Comparison of ENCODE assay signal across 1 cellular context in the genomic region with DNA sequence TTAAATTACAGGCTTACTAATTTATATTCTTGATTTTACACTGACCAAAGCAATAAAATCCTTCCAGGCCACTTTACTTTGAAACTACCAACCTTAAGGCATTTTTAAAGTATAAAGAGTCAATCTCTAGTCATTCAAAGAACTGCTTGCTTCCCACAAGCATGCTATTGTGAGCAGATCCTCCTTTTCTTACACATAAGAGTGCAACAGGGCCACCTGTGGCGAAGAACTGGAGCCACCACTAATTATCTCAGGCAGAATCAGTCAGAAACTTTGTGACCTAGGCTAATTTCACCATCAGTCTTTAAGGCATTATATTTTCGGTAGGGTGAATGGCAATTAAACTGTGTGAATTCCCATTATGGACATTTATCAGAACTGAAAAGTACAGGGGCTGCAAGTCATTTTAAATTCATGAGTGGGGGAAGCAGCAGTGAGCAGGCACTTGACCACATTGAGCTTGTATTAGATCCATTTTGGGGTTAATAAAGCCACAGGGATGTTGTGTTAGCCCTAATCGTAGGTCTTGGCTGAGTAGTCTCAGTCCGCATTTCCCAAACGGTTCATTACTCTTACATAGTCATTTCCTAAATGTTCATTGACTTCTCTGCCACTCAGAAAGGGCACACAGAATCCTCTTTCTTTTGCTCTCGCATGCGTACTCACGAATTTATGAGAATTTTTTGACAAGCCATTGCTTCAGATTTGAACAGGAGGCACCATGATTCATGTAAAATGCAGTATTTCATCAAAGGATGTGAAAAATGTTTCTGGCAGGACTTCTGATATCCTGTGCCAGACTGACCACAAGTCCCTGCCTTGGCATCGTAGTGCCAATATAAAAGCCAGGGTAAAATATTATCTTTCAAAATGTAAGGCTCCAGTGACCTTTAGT.
TF ChIP-seq lines count a peak whose summit lies in the region.

No MANE protein-coding gene starts in this region.

TF ChIP-seq in Ishikawa, 13 proteins besides CTCF, POLR2A, EP300 and RAD21 (continued from another document):
- TF ChIP-seq, protein P1, sequence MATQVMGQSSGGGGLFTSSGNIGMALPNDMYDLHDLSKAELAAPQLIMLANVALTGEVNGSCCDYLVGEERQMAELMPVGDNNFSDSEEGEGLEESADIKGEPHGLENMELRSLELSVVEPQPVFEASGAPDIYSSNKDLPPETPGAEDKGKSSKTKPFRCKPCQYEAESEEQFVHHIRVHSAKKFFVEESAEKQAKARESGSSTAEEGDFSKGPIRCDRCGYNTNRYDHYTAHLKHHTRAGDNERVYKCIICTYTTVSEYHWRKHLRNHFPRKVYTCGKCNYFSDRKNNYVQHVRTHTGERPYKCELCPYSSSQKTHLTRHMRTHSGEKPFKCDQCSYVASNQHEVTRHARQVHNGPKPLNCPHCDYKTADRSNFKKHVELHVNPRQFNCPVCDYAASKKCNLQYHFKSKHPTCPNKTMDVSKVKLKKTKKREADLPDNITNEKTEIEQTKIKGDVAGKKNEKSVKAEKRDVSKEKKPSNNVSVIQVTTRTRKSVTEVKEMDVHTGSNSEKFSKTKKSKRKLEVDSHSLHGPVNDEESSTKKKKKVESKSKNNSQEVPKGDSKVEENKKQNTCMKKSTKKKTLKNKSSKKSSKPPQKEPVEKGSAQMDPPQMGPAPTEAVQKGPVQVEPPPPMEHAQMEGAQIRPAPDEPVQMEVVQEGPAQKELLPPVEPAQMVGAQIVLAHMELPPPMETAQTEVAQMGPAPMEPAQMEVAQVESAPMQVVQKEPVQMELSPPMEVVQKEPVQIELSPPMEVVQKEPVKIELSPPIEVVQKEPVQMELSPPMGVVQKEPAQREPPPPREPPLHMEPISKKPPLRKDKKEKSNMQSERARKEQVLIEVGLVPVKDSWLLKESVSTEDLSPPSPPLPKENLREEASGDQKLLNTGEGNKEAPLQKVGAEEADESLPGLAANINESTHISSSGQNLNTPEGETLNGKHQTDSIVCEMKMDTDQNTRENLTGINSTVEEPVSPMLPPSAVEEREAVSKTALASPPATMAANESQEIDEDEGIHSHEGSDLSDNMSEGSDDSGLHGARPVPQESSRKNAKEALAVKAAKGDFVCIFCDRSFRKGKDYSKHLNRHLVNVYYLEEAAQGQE (IDR thresholded peaks at IDR 0.05; ENCODE audit: low read depth) = no peak
TF ChIP-seq in Ishikawa: peak in this region for 1.
